26 cellular contexts compared by ENCODE assay signal in genomic region chr6:138248878-138249277, GRCh38. TPM values are rescaled to one million over a fixed set of nuclear protein-coding genes. Genes with fewer than 3 reads are reported as not detected.
DNase-seq lines count a peak whose midpoint lies in the region; ATAC-seq and TF ChIP-seq lines count a peak whose summit lies in the region.
"Had no signal": no experiment of that assay in that cellular context is flagged by ENCODE, and none has a peak within 500 bp of the region (broad histone marks: within the 10 kb centered on the region; RNA-seq: fewer than 3 reads in every experiment).

No MANE protein-coding gene starts in this region.

- H3K27ac Mint-ChIP-seq in naive thymus-derived CD4-positive, alpha-beta T cell = no peak overlapping the region
- H3K27ac Mint-ChIP-seq: CD14-positive monocyte; CD4-positive, alpha-beta T cell; HFFc6 had no signal

- no peaks in the 10 kb centered on the region for H3K4me1 Mint-ChIP-seq in naive thymus-derived CD4-positive, alpha-beta T cell
- H3K4me1 Mint-ChIP-seq: CD14-positive monocyte; CD8-positive, alpha-beta memory T cell had no signal

- H3K4me1 ChIP-seq in osteoblast (ENCODE audit: insufficient read depth, low read length) = peaks cover 3% of the 10 kb centered on the region
- H3K4me1 ChIP-seq in naive thymus-derived CD4-positive, alpha-beta T cell (ENCODE audit: control insufficient read depth in 2 of 2, insufficient read depth in 2 of 2, low read length in 2 of 2) = no peaks in the 10 kb centered on the region
- H3K4me1 ChIP-seq: A549; BE2C; BLaER1 treated with 17β-estradiol and CSF1 and Interleukin-3, amounts not matched to agents 10 nM and 100 nM; HAP-1 had no signal

- no peaks in the 10 kb centered on the region for H3K36me3 Mint-ChIP-seq in naive thymus-derived CD4-positive, alpha-beta T cell
- H3K36me3 Mint-ChIP-seq: CD14-positive monocyte; CD8-positive, alpha-beta memory T cell had no signal

- ATAC-seq in GM18502 (IDR thresholded peaks at IDR 0.05; ENCODE audit: poor library complexity, unreplicated experiment) (no peak), HG03469 (IDR thresholded peaks at IDR 0.05; ENCODE audit: unreplicated experiment) (no peak)
- ATAC-seq in naive thymus-derived CD4-positive, alpha-beta T cell = no peak
- ATAC-seq: A549, GM12878 had no signal

- no peak overlapping the region for H3K4me3 Mint-ChIP-seq in naive thymus-derived CD4-positive, alpha-beta T cell
- H3K4me3 Mint-ChIP-seq: CD14-positive monocyte; CD4-positive, alpha-beta T cell; CD8-positive, alpha-beta memory T cell; HFFc6 had no signal

- H3K27ac ChIP-seq in 22Rv1 (peak overlapping the region; percentile 46), dorsolateral prefrontal cortex (peak overlapping the region in 41 of 59 donors; percentile 8 to 88 (median 67)), osteoblast (ENCODE audit: low read depth, low read length) (no peak overlapping the region)
- no peak overlapping the region for H3K27ac ChIP-seq in naive thymus-derived CD4-positive, alpha-beta T cell (ENCODE audit: low read depth, low read length)
- H3K27ac ChIP-seq: A549; BLaER1 treated with 17β-estradiol and CSF1 and Interleukin-3, amounts not matched to agents 10 nM and 100 nM had no signal

- H4K20me1 ChIP-seq in osteoblast (ENCODE audit: insufficient read depth, low read length) = no peaks in the 10 kb centered on the region
- H4K20me1 ChIP-seq: BLaER1 treated with 17β-estradiol and CSF1 and Interleukin-3, amounts not matched to agents 10 nM and 100 nM had no signal

- intact Hi-C loops in dorsolateral prefrontal cortex (cut with DNase I) = no loop called here
- intact Hi-C loops in naive thymus-derived CD4-positive, alpha-beta T cell (cut with micrococcal nuclease) = no loop called here

- peaks cover 0 to 19% (median 2%) of the 10 kb centered on the region in 5 donors for H3K27me3 Mint-ChIP-seq in naive thymus-derived CD4-positive, alpha-beta T cell

- no peaks in the 10 kb centered on the region for H3K79me2 ChIP-seq in osteoblast (ENCODE audit: insufficient read depth, low read length)

- H3K9me3 Mint-ChIP-seq in naive thymus-derived CD4-positive, alpha-beta T cell = no peaks in the 10 kb centered on the region
- H3K9me3 Mint-ChIP-seq: CD4-positive, alpha-beta T cell; CD8-positive, alpha-beta memory T cell; HFFc6 had no signal

- DNase-seq in DMS53 (lab: John Stamatoyannopoulos, UW) = peak; percentile 31
- DNase-seq in DMS53 treated with DMSO at 0.1 percent for 48 hours (lab: John Stamatoyannopoulos, UW; ENCODE audit: unreplicated experiment) = no peak
- DNase-seq in dorsolateral prefrontal cortex = no peak
- DNase-seq in osteoblast (ENCODE audit: insufficient read length, low spot score, missing footprints) = peak; percentile 58
- DNase-seq in naive thymus-derived CD4-positive, alpha-beta T cell = no peak
- DNase-seq: 8988T; ACHN; AML-193; BE2C; Calu3; CD4-positive, alpha-beta T cell; CD8-positive, alpha-beta memory T cell; COR-L47; DMS79; EL; GDM1; GOT3; HFFc6 had no signal

- no peak overlapping the region for H3K4me2 ChIP-seq in osteoblast (ENCODE audit: insufficient read depth, low read length)
- H3K4me2 ChIP-seq: A549; BLaER1 treated with 17β-estradiol and CSF1 and Interleukin-3, amounts not matched to agents 10 nM and 100 nM had no signal

- H2AFZ ChIP-seq in osteoblast (ENCODE audit: low read length) = no peak overlapping the region

- H3K27me3 ChIP-seq in dorsolateral prefrontal cortex = no peaks in the 10 kb centered on the region
- H3K27me3 ChIP-seq in osteoblast (ENCODE audit: insufficient read depth, low read length) = no peaks in the 10 kb centered on the region
- no peaks in the 10 kb centered on the region for H3K27me3 ChIP-seq in naive thymus-derived CD4-positive, alpha-beta T cell (ENCODE audit: control insufficient read depth in 2 of 2, insufficient read depth in 2 of 2, low read length in 2 of 2)
- H3K27me3 ChIP-seq: BLaER1 treated with 17β-estradiol and CSF1 and Interleukin-3, amounts not matched to agents 10 nM and 100 nM had no signal

- H3K9me3 ChIP-seq in osteoblast (ENCODE audit: low read depth, low read length) = no peaks in the 10 kb centered on the region
- H3K9me3 ChIP-seq in naive thymus-derived CD4-positive, alpha-beta T cell (ENCODE audit: control insufficient read depth in 2 of 3, low read length in 3 of 3) = no peaks in the 10 kb centered on the region
- H3K9me3 ChIP-seq: A549; BE2C; BLaER1 treated with 17β-estradiol and CSF1 and Interleukin-3, amounts not matched to agents 10 nM and 100 nM; HAP-1 had no signal

- POLR2A ChIA-PET in naive thymus-derived CD4-positive, alpha-beta T cell (lab: Charles Lee) = no interaction called here

- H3K4me3 ChIP-seq in dorsolateral prefrontal cortex = no peak overlapping the region
- H3K4me3 ChIP-seq in osteoblast (ENCODE audit: insufficient read depth, low read length) = no peak overlapping the region
- H3K4me3 ChIP-seq in naive thymus-derived CD4-positive, alpha-beta T cell (ENCODE audit: low read length) = no peak overlapping the region
- H3K4me3 ChIP-seq: A549; BLaER1 treated with 17β-estradiol and CSF1 and Interleukin-3, amounts not matched to agents 10 nM and 100 nM; GM12878; HAP-1 had no signal

- CTCF ChIA-PET in naive thymus-derived CD4-positive, alpha-beta T cell (lab: Charles Lee) = no interaction called here

- no peak for TF ChIP-seq CTCF in 22Rv1 (IDR thresholded peaks at IDR 0.05)
- no peak for TF ChIP-seq CTCF in dorsolateral prefrontal cortex (IDR thresholded peaks at IDR 0.05 in 54 of 56, conservative IDR thresholded peaks at IDR 0.05 in 2 of 56; ENCODE audit: low read depth in 1 of 56, partially characterized antibody in 56 of 56)
- TF ChIP-seq CTCF in osteoblast (IDR thresholded peaks at IDR 0.05; ENCODE audit: extremely low read depth, low read depth, low read length) = no peak

- H3K36me3 ChIP-seq in osteoblast (ENCODE audit: insufficient read depth, low read length) = no peaks in the 10 kb centered on the region
- H3K36me3 ChIP-seq in naive thymus-derived CD4-positive, alpha-beta T cell (ENCODE audit: control insufficient read depth in 2 of 3, insufficient read depth in 3 of 3, low read length in 3 of 3) = no peaks in the 10 kb centered on the region
- H3K36me3 ChIP-seq: BE2C; BLaER1 treated with 17β-estradiol and CSF1 and Interleukin-3, amounts not matched to agents 10 nM and 100 nM; HAP-1 had no signal

RNA-seq across cellular contexts. Expression of gene PBOV1, which starts 30.6 kb away (rescaled TPM):
- total RNA-seq in dorsolateral prefrontal cortex (not detected), osteoblast (not detected in 2 replicates)
- total RNA-seq in naive thymus-derived CD4-positive, alpha-beta T cell = not detected
- not detected for polyA plus RNA-seq in naive thymus-derived CD4-positive, alpha-beta T cell
- total RNA-seq: Calu3; CD4-positive, alpha-beta T cell; CD8-positive, alpha-beta memory T cell; GM12878; HFFc6 had no signal
- polyA plus RNA-seq: A549; CD14-positive monocyte; CD8-positive, alpha-beta memory T cell; GM12878 had no signal

Comparison
In these comparisons a context has a peak if more than half of its experiments do, and no peak if none do; other contexts are left out.
1. DNase-seq: peak in DMS53 (single experiment) and osteoblast (single experiment); none in DMS53 treated with DMSO at 0.1 percent for 48 hours (single experiment), dorsolateral prefrontal cortex (0 of 10) and naive thymus-derived CD4-positive, alpha-beta T cell (0 of 9).
2. H3K27ac ChIP-seq: peak in 22Rv1 (single experiment) and dorsolateral prefrontal cortex (41 of 59); none in osteoblast (single experiment) and naive thymus-derived CD4-positive, alpha-beta T cell (single experiment).